21 cellular contexts compared by ENCODE assay signal in the genomic region with DNA sequence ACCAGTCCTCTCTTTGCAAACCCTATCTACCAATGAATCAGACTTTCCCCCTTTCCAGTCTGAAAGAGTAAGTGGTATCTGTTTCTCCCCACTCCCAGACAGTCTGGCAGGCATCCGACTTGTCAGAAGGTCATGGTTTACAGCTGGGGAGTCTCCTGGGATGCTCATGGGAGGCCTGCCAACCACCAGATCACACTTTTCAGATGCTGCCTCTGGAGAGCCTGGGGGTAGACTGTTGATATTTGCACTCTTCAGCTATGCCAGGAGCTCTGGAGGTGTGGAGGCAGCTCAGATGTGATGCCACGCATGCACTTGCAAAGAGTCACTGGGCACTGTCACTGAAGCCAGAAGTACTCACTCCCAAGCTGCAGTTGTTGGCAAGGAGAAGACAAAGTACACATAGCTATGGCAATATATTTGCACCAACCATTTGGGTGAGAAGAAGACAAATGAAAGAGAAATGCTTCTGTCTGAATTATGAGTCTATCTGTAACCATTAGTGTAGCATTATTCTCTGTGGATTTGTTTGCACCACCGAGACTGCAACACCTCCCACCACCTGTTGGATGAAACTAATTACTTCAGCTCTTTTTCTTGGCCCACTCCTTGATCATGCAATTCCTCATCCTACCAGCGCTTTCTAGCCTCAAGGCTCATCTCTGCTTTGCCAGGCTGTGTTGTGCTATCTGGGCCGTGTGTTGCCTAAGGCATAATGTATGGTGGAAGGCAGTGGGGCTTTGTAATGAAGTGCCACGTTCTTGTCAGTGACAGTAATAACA.
DNase-seq lines count a peak whose midpoint lies in the region; FAIRE-seq lines count a peak whose summit lies in the region.
"Had no signal": no experiment of that assay in that cellular context is flagged by ENCODE, and none has a peak within 500 bp of the region (broad histone marks: within the 10 kb centered on the region; RNA-seq: fewer than 3 reads in every experiment).

No MANE protein-coding gene starts in this region.

- H3K4me3 ChIP-seq in BLaER1 = no peak overlapping the region
- H3K4me3 ChIP-seq: left lung, tibial artery had no signal

- peak overlapping the region; percentile 42 for H3K4me2 ChIP-seq in BLaER1

- H3K9me3 ChIP-seq in BLaER1 = no peaks in the 10 kb centered on the region
- H3K9me3 ChIP-seq: left lung, tibial artery had no signal

- H3K4me1 ChIP-seq in BLaER1 = peaks cover 12% of the 10 kb centered on the region
- H3K4me1 ChIP-seq: left lung, tibial artery had no signal

- no peaks in the 10 kb centered on the region for H4K20me1 ChIP-seq in BLaER1

- no peaks in the 10 kb centered on the region for H3K27me3 ChIP-seq in BLaER1
- H3K27me3 ChIP-seq: left lung, tibial artery had no signal

- H3K36me3 ChIP-seq in BLaER1 = no peaks in the 10 kb centered on the region
- H3K36me3 ChIP-seq: left lung, tibial artery had no signal

- DNase-seq in ELF-1 (ENCODE audit: low read depth, low spot score) (peak; percentile 27), SHP77 treated with DMSO at 0.1 percent for 48 hours (lab: John Stamatoyannopoulos, UW) (peak; percentile 10), islet precursor cell (peak; percentile 71), iPS-NIHi7 (ENCODE audit: extremely low spot score) (no peak), GM19239 (ENCODE audit: insufficient read length, low spot score) (no peak)
- no peak for DNase-seq in activated CD8-positive, alpha-beta memory T cell treated with anti-CD3 and anti-CD28 coated beads for 24 hours
- DNase-seq: activated CD8-positive, alpha-beta T cell treated with anti-CD3 and anti-CD28 coated beads, Interleukin-2, amount 10 ng/mL, durations not matched to agents 7 days and 5 days; activated naive CD4-positive, alpha-beta T cell treated with anti-CD3 and anti-CD28 coated beads, Interleukin-2, amount 50 U/mL, for 16 hours; activated T-cell treated with anti-CD3 and anti-CD28 coated beads, Interleukin-2, amount 50 U/mL, for 24 hours; anterior cingulate cortex; CD8-positive, alpha-beta memory T cell; DND-41; effector CD8-positive, alpha-beta T cell; Karpas-422; left lung; NCI-H1105 treated with DMSO at 0.1 percent for 48 hours; NCI-H226; NK-92 treated with Interleukin-12 subunit alpha and Interleukin-12 subunit beta, amount 100 ng/mL, for 24 hours; small intestine; tibial artery had no signal

- no peak for FAIRE-seq in GM19239 (lab: Jason Lieb, UNC)

- no peak overlapping the region for H3K27ac ChIP-seq in BLaER1
- H3K27ac ChIP-seq: left lung, tibial artery had no signal

- H3K9ac ChIP-seq in BLaER1 = no peak overlapping the region

Comparison
In these comparisons a context has a peak if more than half of its experiments do, and no peak if none do; other contexts are left out.
1. DNase-seq: peak in ELF-1 (single experiment), SHP77 treated with DMSO at 0.1 percent for 48 hours (single experiment) and islet precursor cell (single experiment); none in activated CD8-positive, alpha-beta memory T cell treated with anti-CD3 and anti-CD28 coated beads for 24 hours (single experiment), iPS-NIHi7 (single experiment) and GM19239 (single experiment).